Comparison of ENCODE assay signal across 8 cellular contexts in genomic region chr2:233711312-233712008, GRCh38. TPM values are rescaled to one million over a fixed set of nuclear protein-coding genes. Genes with fewer than 3 reads are reported as not detected.
DNase-seq lines count a peak whose midpoint lies in the region; ATAC-seq, FAIRE-seq and TF ChIP-seq lines count a peak whose summit lies in the region.

No MANE protein-coding gene starts in this region.

- 38% methylated on average over 10 of the region's 11 CpGs for WGBS in HepG2 (ENCODE audit: low lambda C conversion rate)

- H3K36me3 Mint-ChIP-seq in chondrocyte (ENCODE audit: low read depth) = no peaks in the 10 kb centered on the region

- H3K27me3 ChIP-seq in HAP-1 (ENCODE audit: low read depth) = no peaks in the 10 kb centered on the region
- no peaks in the 10 kb centered on the region for H3K27me3 ChIP-seq in HepG2 (ENCODE audit: control insufficient read depth in 1 of 2, insufficient read depth in 2 of 2, low read length in 2 of 2)

- TF ChIP-seq RAD21 in HepG2 (CRISPR knock-in tag; IDR thresholded peaks at IDR 0.05) = peak; percentile 86

- CTCF ChIA-PET in HepG2 (lab: Yijun Ruan, JAX; ENCODE audit: low intra/inter-chr PET ratio, low total read pairs) = no interaction called here

- no peak overlapping the region for H3K9ac ChIP-seq in HepG2 (ENCODE audit: insufficient read depth, low read depth, low read length)

- H3K79me2 ChIP-seq in HepG2 (ENCODE audit: insufficient read depth, low read length) = no peaks in the 10 kb centered on the region

- H3K4me1 ChIP-seq in HAP-1 (peaks cover 23% of the 10 kb centered on the region), HepG2 (ENCODE audit: insufficient read depth, low read length) (no peaks in the 10 kb centered on the region)

- H4K20me1 ChIP-seq in HepG2 (ENCODE audit: insufficient read depth, low read length) = no peaks in the 10 kb centered on the region

- no peak overlapping the region for H3K4me3 Mint-ChIP-seq in chondrocyte (ENCODE audit: unreplicated experiment)

- peak; percentile 99 for ATAC-seq in HepG2
- no peak for ATAC-seq in HG03520 (IDR thresholded peaks at IDR 0.05; ENCODE audit: unreplicated experiment)

- TF ChIP-seq CTCF in chondrocyte (IDR thresholded peaks at IDR 0.05) (peak; percentile 93), HepG2 (CRISPR knock-in tag; IDR thresholded peaks at IDR 0.05) (peak; percentile 94)

- no peak overlapping the region for H3K27ac ChIP-seq in HepG2 (ENCODE audit: extremely low read length, insufficient read depth, low read length)

- no peaks in the 10 kb centered on the region for H3K9me3 Mint-ChIP-seq in chondrocyte (ENCODE audit: low read depth)

- no peak overlapping the region for H2AFZ ChIP-seq in HepG2 (ENCODE audit: low read length)

- no peak overlapping the region for H3K4me2 ChIP-seq in HepG2 (ENCODE audit: low read depth, low read length)

- H3K27me3 Mint-ChIP-seq in chondrocyte (ENCODE audit: low read depth) = no peaks in the 10 kb centered on the region

- FAIRE-seq in HepG2 (lab: Jason Lieb, UNC) = peak; percentile 94

- no peak overlapping the region for H3K27ac Mint-ChIP-seq in chondrocyte (ENCODE audit: unreplicated experiment)

- H3K9me3 ChIP-seq in HAP-1 (no peaks in the 10 kb centered on the region), HepG2 (ENCODE audit: low read length) (no peaks in the 10 kb centered on the region)

- H3K36me3 ChIP-seq in HAP-1 (replicated peaks) (no peaks in the 10 kb centered on the region), HepG2 (replicated peaks in 1 of 2; ENCODE audit: control insufficient read depth in 1 of 2, insufficient read depth in 2 of 2, low read length in 2 of 2) (no peaks in the 10 kb centered on the region)

- no peak for TF ChIP-seq EP300 in HepG2 (IDR thresholded peaks at IDR 0.05; ENCODE audit: low read depth in 2 of 2, low read length in 2 of 2)
- no peak for TF ChIP-seq EP300 in HepG2 (CRISPR knock-in tag; IDR thresholded peaks at IDR 0.05; ENCODE audit: borderline replicate concordance)

- TF ChIP-seq POLR2A in HepG2 (IDR thresholded peaks at IDR 0.05; ENCODE audit: insufficient read depth in 1 of 2, low read depth in 2 of 2, low read length in 2 of 2) = no peak

- POLR2A ChIA-PET in HepG2 (lab: Yijun Ruan, JAX) = no interaction called here

- intact Hi-C loops in HepG2 (cut with micrococcal nuclease; ENCODE audit: unreplicated experiment) = loop anchor here (2.0 to 5.0 kb wide), 4 partner anchors 129 to 309 kb away; no protein-coding TSS in a partner anchor

- peak; percentile 67 for DNase-seq in COR-L47 (lab: John Stamatoyannopoulos, UW)
- DNase-seq in HAP-1 (ENCODE audit: low spot score in 2 of 2) = peak; percentile 87 to 96
- peak; percentile 59 for DNase-seq in NCI-H2227 (lab: John Stamatoyannopoulos, UW; ENCODE audit: unreplicated experiment)
- DNase-seq in activated CD4-positive, alpha-beta T cell treated with anti-CD3 and anti-CD28 coated beads for 4 hours = peak; percentile 54 to 66
- no peak for DNase-seq in chondrocyte (ENCODE audit: low spot score)
- peak; percentile 64 for DNase-seq in HepG2 (ENCODE audit: low spot score)
- DNase-seq in stimulated activated CD4-positive, alpha-beta T cell treated with anti-CD3 and anti-CD28 coated beads, TNF-alpha, amount 100 ng/mL, for 1 hour (ENCODE audit: low read depth in 3 of 3, low spot score in 1 of 3) = peak; percentile 9 to 49 (median 18)

- no peak overlapping the region for H3K4me3 ChIP-seq in HAP-1
- H3K4me3 ChIP-seq in HepG2 (replicated peaks in 1 of 3; ENCODE audit: insufficient read depth in 1 of 3, low read depth in 2 of 3, low read length in 3 of 3) = no peak overlapping the region

- BruUV-seq in HepG2 (replicated peaks; lab: Mats Ljungman, UMichigan) = no TSS peak

- in situ Hi-C loops in HAP-1 (cut with MboI; ENCODE audit: low sequenced_read_pairs) = loop anchor here (10.0 kb wide), 1 partner anchor 227 kb away; no protein-coding TSS in a partner anchor
- in situ Hi-C loops in HepG2 (cut with HindIII; ENCODE audit: extremely low pct_ligation_motif_present, low pct_unique_long_range_greater_than_20kb) = no loop called here

- peaks cover 43% of the 10 kb centered on the region for H3K4me1 Mint-ChIP-seq in chondrocyte (ENCODE audit: low read depth)

RNA-seq across cellular contexts. Expression of gene UGT1A5, which starts 1.2 kb away (rescaled TPM):
- total RNA-seq in chondrocyte = not detected in 3 replicates
- total RNA-seq in HepG2 (2016; rRNA removed; fragmentation: Illumina TruSeq; extraction: Trizol) = not detected in 2 replicates
- not detected in 2 replicates for total RNA-seq in HepG2 (2016; cell fraction: cytosol; rRNA removed; fragmentation: Illumina TruSeq; extraction: Trizol; ENCODE audit: low read depth)
- not detected in 2 replicates for total RNA-seq in HepG2 (2016; cell fraction: insoluble cytoplasmic fraction; rRNA removed; fragmentation: Illumina TruSeq; extraction: Trizol)
- not detected in 2 replicates for total RNA-seq in HepG2 (2016; cell fraction: membrane; rRNA removed; fragmentation: Illumina TruSeq; extraction: Trizol)
- not detected in 2 replicates for total RNA-seq in HepG2 (2016; cell fraction: nucleus; rRNA removed; fragmentation: Illumina TruSeq; extraction: Trizol)
- polyA plus RNA-seq in HepG2 (2011; rRNA removed) = not detected in 2 replicates
- polyA plus RNA-seq in HepG2 (2011; cell fraction: cytosol; rRNA removed) = not detected in 2 replicates
- not detected in 2 replicates for polyA plus RNA-seq in HepG2 (2011; cell fraction: nucleus; rRNA removed)
- not detected in 2 replicates for polyA plus RNA-seq in HepG2 (2012)
- polyA plus RNA-seq in HepG2 (2016; cell fraction: cytosol; fragmentation: Illumina TruSeq; extraction: Trizol; ENCODE audit: low read depth) = not detected in 2 replicates
- polyA plus RNA-seq in HepG2 (2016; cell fraction: insoluble cytoplasmic fraction; fragmentation: Illumina TruSeq; extraction: Trizol; ENCODE audit: low read depth) = not detected in 2 replicates
- not detected in 2 replicates for polyA plus RNA-seq in HepG2 (2016; cell fraction: membrane; fragmentation: Illumina TruSeq; extraction: Trizol; ENCODE audit: low read depth)
- not detected in 2 replicates for polyA plus RNA-seq in HepG2 (2016; cell fraction: nucleus; fragmentation: Illumina TruSeq; extraction: Trizol; ENCODE audit: insufficient read depth, low read depth)
- 0.84 TPM in 1 of 2 replicates, not detected in the other for polyA minus RNA-seq in HepG2 (2011; rRNA and poly(A)+ RNA removed; ENCODE audit: low replicate concordance)
- not detected in 2 replicates for polyA minus RNA-seq in HepG2 (2011; cell fraction: cytosol; rRNA and poly(A)+ RNA removed)
- polyA minus RNA-seq in HepG2 (2011; cell fraction: nucleus; rRNA and poly(A)+ RNA removed) = not detected in 2 replicates

RNA-seq across cellular contexts. Expression of gene UGT1A4, which starts 7.1 kb away (rescaled TPM):
- not detected in 3 replicates for total RNA-seq in chondrocyte
- not detected in 2 replicates for total RNA-seq in HepG2 (2016; rRNA removed; fragmentation: Illumina TruSeq; extraction: Trizol)
- total RNA-seq in HepG2 (2016; cell fraction: cytosol; rRNA removed; fragmentation: Illumina TruSeq; extraction: Trizol; ENCODE audit: low read depth) = not detected in 2 replicates
- not detected in 2 replicates for total RNA-seq in HepG2 (2016; cell fraction: insoluble cytoplasmic fraction; rRNA removed; fragmentation: Illumina TruSeq; extraction: Trizol)
- 0.12 TPM in 1 of 2 replicates, not detected in the other for total RNA-seq in HepG2 (2016; cell fraction: membrane; rRNA removed; fragmentation: Illumina TruSeq; extraction: Trizol)
- not detected in 2 replicates for total RNA-seq in HepG2 (2016; cell fraction: nucleus; rRNA removed; fragmentation: Illumina TruSeq; extraction: Trizol)
- not detected in 2 replicates for polyA plus RNA-seq in HepG2 (2011; rRNA removed)
- polyA plus RNA-seq in HepG2 (2011; cell fraction: cytosol; rRNA removed) = 0.04 TPM in 1 of 2 replicates, not detected in the other
- 0.08 and 0.10 TPM in 2 replicates for polyA plus RNA-seq in HepG2 (2011; cell fraction: nucleus; rRNA removed)
- polyA plus RNA-seq in HepG2 (2012) = not detected in 2 replicates
- not detected in 2 replicates for polyA plus RNA-seq in HepG2 (2016; cell fraction: cytosol; fragmentation: Illumina TruSeq; extraction: Trizol; ENCODE audit: low read depth)
- not detected in 2 replicates for polyA plus RNA-seq in HepG2 (2016; cell fraction: insoluble cytoplasmic fraction; fragmentation: Illumina TruSeq; extraction: Trizol; ENCODE audit: low read depth)
- not detected in 2 replicates for polyA plus RNA-seq in HepG2 (2016; cell fraction: membrane; fragmentation: Illumina TruSeq; extraction: Trizol; ENCODE audit: low read depth)
- polyA plus RNA-seq in HepG2 (2016; cell fraction: nucleus; fragmentation: Illumina TruSeq; extraction: Trizol; ENCODE audit: insufficient read depth, low read depth) = not detected in 2 replicates
- polyA minus RNA-seq in HepG2 (2011; rRNA and poly(A)+ RNA removed; ENCODE audit: low replicate concordance) = 0.42 TPM in 1 of 2 replicates, not detected in the other
- polyA minus RNA-seq in HepG2 (2011; cell fraction: cytosol; rRNA and poly(A)+ RNA removed) = not detected in 2 replicates
- polyA minus RNA-seq in HepG2 (2011; cell fraction: nucleus; rRNA and poly(A)+ RNA removed) = not detected in 2 replicates

RNA-seq across cellular contexts. Expression of gene UGT1A3, which starts 17.4 kb away (rescaled TPM):
- total RNA-seq in chondrocyte (not detected in 3 replicates), HepG2 (2016; rRNA removed; fragmentation: Illumina TruSeq; extraction: Trizol) (0.11 TPM in 1 of 2 replicates, not detected in the other)
- not detected in 2 replicates for total RNA-seq in HepG2 (2016; cell fraction: cytosol; rRNA removed; fragmentation: Illumina TruSeq; extraction: Trizol; ENCODE audit: low read depth)
- total RNA-seq in HepG2 (2016; cell fraction: insoluble cytoplasmic fraction; rRNA removed; fragmentation: Illumina TruSeq; extraction: Trizol) = not detected in 2 replicates
- total RNA-seq in HepG2 (2016; cell fraction: membrane; rRNA removed; fragmentation: Illumina TruSeq; extraction: Trizol) = not detected in 2 replicates
- 0.25 TPM in 1 of 2 replicates, not detected in the other for total RNA-seq in HepG2 (2016; cell fraction: nucleus; rRNA removed; fragmentation: Illumina TruSeq; extraction: Trizol)
- polyA plus RNA-seq in HepG2 (2011; rRNA removed) = 0.39 TPM in 1 of 2 replicates, not detected in the other
- 0.03 and 0.32 TPM in 2 replicates for polyA plus RNA-seq in HepG2 (2011; cell fraction: cytosol; rRNA removed)
- polyA plus RNA-seq in HepG2 (2011; cell fraction: nucleus; rRNA removed) = 0.16 TPM in 1 of 2 replicates, not detected in the other
- 0.20 TPM in 1 of 2 replicates, not detected in the other for polyA plus RNA-seq in HepG2 (2012)
- polyA plus RNA-seq in HepG2 (2016; cell fraction: cytosol; fragmentation: Illumina TruSeq; extraction: Trizol; ENCODE audit: low read depth) = not detected in 2 replicates
- not detected in 2 replicates for polyA plus RNA-seq in HepG2 (2016; cell fraction: insoluble cytoplasmic fraction; fragmentation: Illumina TruSeq; extraction: Trizol; ENCODE audit: low read depth)
- polyA plus RNA-seq in HepG2 (2016; cell fraction: membrane; fragmentation: Illumina TruSeq; extraction: Trizol; ENCODE audit: low read depth) = not detected in 2 replicates
- not detected in 2 replicates for polyA plus RNA-seq in HepG2 (2016; cell fraction: nucleus; fragmentation: Illumina TruSeq; extraction: Trizol; ENCODE audit: insufficient read depth, low read depth)
- 0.16 TPM in 1 of 2 replicates, not detected in the other for polyA minus RNA-seq in HepG2 (2011; rRNA and poly(A)+ RNA removed; ENCODE audit: low replicate concordance)
- polyA minus RNA-seq in HepG2 (2011; cell fraction: cytosol; rRNA and poly(A)+ RNA removed) = not detected in 2 replicates
- polyA minus RNA-seq in HepG2 (2011; cell fraction: nucleus; rRNA and poly(A)+ RNA removed) = 0.25 TPM in 1 of 2 replicates, not detected in the other

RNA-seq across cellular contexts. Expression of gene UGT1A6, which starts 18.8 kb away (rescaled TPM):
- total RNA-seq in chondrocyte (0.17 TPM in 1 of 3 replicates, not detected in the others), HepG2 (2016; rRNA removed; fragmentation: Illumina TruSeq; extraction: Trizol) (not detected in 2 replicates)
- total RNA-seq in HepG2 (2016; cell fraction: cytosol; rRNA removed; fragmentation: Illumina TruSeq; extraction: Trizol; ENCODE audit: low read depth) = not detected in 2 replicates
- total RNA-seq in HepG2 (2016; cell fraction: insoluble cytoplasmic fraction; rRNA removed; fragmentation: Illumina TruSeq; extraction: Trizol) = 0.13 TPM in 1 of 2 replicates, not detected in the other
- not detected in 2 replicates for total RNA-seq in HepG2 (2016; cell fraction: membrane; rRNA removed; fragmentation: Illumina TruSeq; extraction: Trizol)
- total RNA-seq in HepG2 (2016; cell fraction: nucleus; rRNA removed; fragmentation: Illumina TruSeq; extraction: Trizol) = 0.75 TPM in 1 of 2 replicates, not detected in the other
- 0.25 and 0.35 TPM in 2 replicates for polyA plus RNA-seq in HepG2 (2011; rRNA removed)
- polyA plus RNA-seq in HepG2 (2011; cell fraction: cytosol; rRNA removed) = 0.08 and 0.31 TPM in 2 replicates
- 0.73 TPM in 1 of 2 replicates, not detected in the other for polyA plus RNA-seq in HepG2 (2011; cell fraction: nucleus; rRNA removed)
- 0.97 and 1.5 TPM in 2 replicates for polyA plus RNA-seq in HepG2 (2012)
- polyA plus RNA-seq in HepG2 (2016; cell fraction: cytosol; fragmentation: Illumina TruSeq; extraction: Trizol; ENCODE audit: low read depth) = not detected in 2 replicates
- not detected in 2 replicates for polyA plus RNA-seq in HepG2 (2016; cell fraction: insoluble cytoplasmic fraction; fragmentation: Illumina TruSeq; extraction: Trizol; ENCODE audit: low read depth)
- not detected in 2 replicates for polyA plus RNA-seq in HepG2 (2016; cell fraction: membrane; fragmentation: Illumina TruSeq; extraction: Trizol; ENCODE audit: low read depth)
- polyA plus RNA-seq in HepG2 (2016; cell fraction: nucleus; fragmentation: Illumina TruSeq; extraction: Trizol; ENCODE audit: insufficient read depth, low read depth) = 0.75 and 0.81 TPM in 2 replicates
- 1.3 TPM in 1 of 2 replicates, not detected in the other for polyA minus RNA-seq in HepG2 (2011; rRNA and poly(A)+ RNA removed; ENCODE audit: low replicate concordance)
- polyA minus RNA-seq in HepG2 (2011; cell fraction: cytosol; rRNA and poly(A)+ RNA removed) = not detected in 2 replicates
- polyA minus RNA-seq in HepG2 (2011; cell fraction: nucleus; rRNA and poly(A)+ RNA removed) = 0.77 and 0.99 TPM in 2 replicates

RNA-seq across cellular contexts. Expression of gene UGT1A7, which starts 29.8 kb away (rescaled TPM):
- total RNA-seq in chondrocyte = 0.12 to 0.23 TPM in 2 of 3 replicates, not detected in the other
- total RNA-seq in HepG2 (2016; rRNA removed; fragmentation: Illumina TruSeq; extraction: Trizol) = not detected in 2 replicates
- total RNA-seq in HepG2 (2016; cell fraction: cytosol; rRNA removed; fragmentation: Illumina TruSeq; extraction: Trizol; ENCODE audit: low read depth) = not detected in 2 replicates
- not detected in 2 replicates for total RNA-seq in HepG2 (2016; cell fraction: insoluble cytoplasmic fraction; rRNA removed; fragmentation: Illumina TruSeq; extraction: Trizol)
- total RNA-seq in HepG2 (2016; cell fraction: membrane; rRNA removed; fragmentation: Illumina TruSeq; extraction: Trizol) = not detected in 2 replicates
- not detected in 2 replicates for total RNA-seq in HepG2 (2016; cell fraction: nucleus; rRNA removed; fragmentation: Illumina TruSeq; extraction: Trizol)
- not detected in 2 replicates for polyA plus RNA-seq in HepG2 (2011; rRNA removed)
- polyA plus RNA-seq in HepG2 (2011; cell fraction: cytosol; rRNA removed) = not detected in 2 replicates
- not detected in 2 replicates for polyA plus RNA-seq in HepG2 (2011; cell fraction: nucleus; rRNA removed)
- polyA plus RNA-seq in HepG2 (2012) = not detected in 2 replicates
- polyA plus RNA-seq in HepG2 (2016; cell fraction: cytosol; fragmentation: Illumina TruSeq; extraction: Trizol; ENCODE audit: low read depth) = not detected in 2 replicates
- not detected in 2 replicates for polyA plus RNA-seq in HepG2 (2016; cell fraction: insoluble cytoplasmic fraction; fragmentation: Illumina TruSeq; extraction: Trizol; ENCODE audit: low read depth)
- not detected in 2 replicates for polyA plus RNA-seq in HepG2 (2016; cell fraction: membrane; fragmentation: Illumina TruSeq; extraction: Trizol; ENCODE audit: low read depth)
- not detected in 2 replicates for polyA plus RNA-seq in HepG2 (2016; cell fraction: nucleus; fragmentation: Illumina TruSeq; extraction: Trizol; ENCODE audit: insufficient read depth, low read depth)
- 0.51 TPM in 1 of 2 replicates, not detected in the other for polyA minus RNA-seq in HepG2 (2011; rRNA and poly(A)+ RNA removed; ENCODE audit: low replicate concordance)
- polyA minus RNA-seq in HepG2 (2011; cell fraction: cytosol; rRNA and poly(A)+ RNA removed) = not detected in 2 replicates
- polyA minus RNA-seq in HepG2 (2011; cell fraction: nucleus; rRNA and poly(A)+ RNA removed) = not detected in 2 replicates
